In genomic region chr13:84645196-84646071, GRCh38 we compare ENCODE assay signal across 11 cellular contexts.
DNase-seq lines count a peak whose midpoint lies in the region; ATAC-seq, FAIRE-seq and TF ChIP-seq lines count a peak whose summit lies in the region.
"Had no signal": no experiment of that assay in that cellular context is flagged by ENCODE, and none has a peak within 500 bp of the region (broad histone marks: within the 10 kb centered on the region; RNA-seq: fewer than 3 reads in every experiment).

No MANE protein-coding gene starts in this region.

- ATAC-seq in GM18870 (IDR thresholded peaks at IDR 0.05; ENCODE audit: unreplicated experiment) (no peak), HG02798 (IDR thresholded peaks at IDR 0.05; ENCODE audit: poor library complexity, unreplicated experiment) (no peak)

- H3K27ac ChIP-seq in 22Rv1 = peak overlapping the region; percentile 57
- H3K27ac ChIP-seq: right atrium auricular region had no signal

- FAIRE-seq in GM19239 (lab: Jason Lieb, UNC) = no peak

- peak; percentile 65 for TF ChIP-seq CTCF in 22Rv1 (IDR thresholded peaks at IDR 0.05)

- in situ Hi-C loops in G401 (cut with HindIII; ENCODE audit: low sequenced_read_pairs) = no loop called here

- DNase-seq in G401 (ENCODE audit: low spot score) = peak; percentile 10
- peak; percentile 47 for DNase-seq in NCI-H748 treated with DMSO at 0.1 percent for 48 hours (lab: John Stamatoyannopoulos, UW)
- peak; percentile 81 for DNase-seq in dedifferentiated amniotic fluid mesenchymal stem cell (ENCODE audit: extremely low spot score)
- DNase-seq in T-helper 9 cell = no peak
- no peak for DNase-seq in GM19239 (ENCODE audit: insufficient read length, low spot score)
- DNase-seq: glutamatergic neuron, NCI-H1436 treated with DMSO at 0.1 percent for 48 hours had no signal

Comparison
In these comparisons a context has a peak if more than half of its experiments do, and no peak if none do; other contexts are left out.
1. DNase-seq: peak in G401 (single experiment), NCI-H748 treated with DMSO at 0.1 percent for 48 hours (single experiment) and dedifferentiated amniotic fluid mesenchymal stem cell (single experiment); none in T-helper 9 cell (single experiment) and GM19239 (single experiment).